In genomic region chr3:78139166-78139565, GRCh38 we compare ENCODE assay signal across 16 cellular contexts.
DNase-seq lines count a peak whose midpoint lies in the region; TF ChIP-seq lines count a peak whose summit lies in the region.
"Had no signal": no experiment of that assay in that cellular context is flagged by ENCODE, and none has a peak within 500 bp of the region (broad histone marks: within the 10 kb centered on the region; RNA-seq: fewer than 3 reads in every experiment).

No MANE protein-coding gene starts in this region.

- DNase-seq in COLO829 (ENCODE audit: low spot score) (peak; percentile 12), RKO (ENCODE audit: low spot score) (peak; percentile 32), epithelial cell of prostate (ENCODE audit: low read depth, low spot score) (peak; percentile 18), pulmonary artery endothelial cell (ENCODE audit: low read depth, low spot score) (peak; percentile 56), NCI-H2081 (lab: John Stamatoyannopoulos, UW) (no peak), T1000 (lab: John Stamatoyannopoulos, UW) (no peak), Peyer's patch (no peak)
- no peak for DNase-seq in activated naive CD4-positive, alpha-beta T cell treated with anti-CD3 and anti-CD28 coated beads, Interleukin-2, amount 50 U/mL, for 16 hours
- DNase-seq: activated CD8-positive, alpha-beta T cell treated with anti-CD3 and anti-CD28 coated beads, Interleukin-2, amount 10 ng/mL, durations not matched to agents 7 days and 5 days; anterior cingulate cortex; esophagus squamous epithelium; NCI-H1694; NCI-H510A; stimulated activated CD4-positive, alpha-beta T cell treated with anti-CD3 and anti-CD28 coated beads, Interleukin-15, amount 100 ng/mL, for 24 hours; stomach had no signal

- no peaks in the 10 kb centered on the region for H3K36me3 ChIP-seq in Peyer's patch
- H3K36me3 ChIP-seq: BLaER1, esophagus squamous epithelium, stomach had no signal

- H3K4me3 ChIP-seq in Peyer's patch, result no peak overlapping the region
- H3K4me3 ChIP-seq: BLaER1, esophagus squamous epithelium, stomach had no signal

- H3K27ac ChIP-seq in epithelial cell of prostate (peak overlapping the region; percentile 92), Peyer's patch (no peak overlapping the region)
- H3K27ac ChIP-seq: BLaER1, esophagus squamous epithelium, stomach had no signal

- no peak for TF ChIP-seq POLR2A in Peyer's patch (IDR thresholded peaks at IDR 0.05)

- H3K9me3 ChIP-seq in Peyer's patch, result no peaks in the 10 kb centered on the region
- H3K9me3 ChIP-seq: BLaER1, esophagus squamous epithelium had no signal

- no peak for TF ChIP-seq CTCF in Peyer's patch (IDR thresholded peaks at IDR 0.05)

- no peaks in the 10 kb centered on the region for H3K4me1 ChIP-seq in Peyer's patch
- H3K4me1 ChIP-seq: BLaER1, esophagus squamous epithelium, stomach had no signal

- no peaks in the 10 kb centered on the region for H3K27me3 ChIP-seq in Peyer's patch
- H3K27me3 ChIP-seq: BLaER1, esophagus squamous epithelium, stomach had no signal

Comparison
In these comparisons a context has a peak if more than half of its experiments do, and no peak if none do; other contexts are left out.
1. DNase-seq: peak in COLO829 (single experiment), RKO (single experiment), epithelial cell of prostate (single experiment) and pulmonary artery endothelial cell (single experiment); none in activated naive CD4-positive, alpha-beta T cell treated with anti-CD3 and anti-CD28 coated beads, Interleukin-2, amount 50 U/mL, for 16 hours (single experiment), NCI-H2081 (0 of 2), T1000 (single experiment) and Peyer's patch (0 of 3).